In genomic region chr15:84759018-84759417, GRCh38 we compare ENCODE assay signal across 19 cellular contexts.
"Had no signal": no experiment of that assay in that cellular context is flagged by ENCODE, and none has a peak within 500 bp of the region (broad histone marks: within the 10 kb centered on the region; RNA-seq: fewer than 3 reads in every experiment).

No MANE protein-coding gene starts in this region.

- H3K27ac ChIP-seq: suprapubic skin, upper lobe of left lung had no signal

- ATAC-seq: activated CD8-positive, alpha-beta memory T cell treated with anti-CD3 and anti-CD28 coated beads, Interleukin-2, amount 10 ng/mL, durations not matched to agents 7 days and 5 days; activated T-cell treated with anti-CD3 and anti-CD28 coated beads, Interleukin-2, amount 50 U/mL, for 4 hours; naive thymus-derived CD4-positive, alpha-beta T cell had no signal

- H3K27me3 ChIP-seq: suprapubic skin, upper lobe of left lung had no signal

- H3K4me2 ChIP-seq: SK-N-SH had no signal

- H3K27me3 Mint-ChIP-seq: activated CD8-positive, alpha-beta memory T cell treated with anti-CD3 and anti-CD28 coated beads, Interleukin-2, amount 10 ng/mL, durations not matched to agents 7 days and 5 days; dendritic cell treated with granulocyte-macrophage colony-stimulating factor and Interleukin-4, amounts not matched to agents 40 ng/mL and 50 ng/mL, for 4 days; naive thymus-derived CD4-positive, alpha-beta T cell had no signal

- H3K36me3 ChIP-seq: suprapubic skin, upper lobe of left lung had no signal

- H3K9ac ChIP-seq: SK-N-SH had no signal

- H3K27ac Mint-ChIP-seq: activated CD8-positive, alpha-beta memory T cell treated with anti-CD3 and anti-CD28 coated beads, Interleukin-2, amount 10 ng/mL, durations not matched to agents 7 days and 5 days; dendritic cell treated with granulocyte-macrophage colony-stimulating factor and Interleukin-4, amounts not matched to agents 40 ng/mL and 50 ng/mL, for 4 days had no signal

- H3K9me3 Mint-ChIP-seq: activated T-cell treated with anti-CD3 and anti-CD28 coated beads, Interleukin-2, amount 50 U/mL, for 4 hours; dendritic cell treated with granulocyte-macrophage colony-stimulating factor and Interleukin-4, amounts not matched to agents 40 ng/mL and 50 ng/mL, for 4 days; naive thymus-derived CD4-positive, alpha-beta T cell had no signal

- FAIRE-seq: astrocyte, bronchial epithelial cell had no signal

- H3K4me3 ChIP-seq: lung, suprapubic skin, upper lobe of left lung had no signal

- DNase-seq: activated CD4-positive, alpha-beta T cell treated with anti-CD3 and anti-CD28 coated beads for 1 hour; activated CD4-positive, alpha-beta T cell treated with anti-CD3 and anti-CD28 coated beads, Interleukin-2, amount 50 U/mL, for 4 hours; activated CD8-positive, alpha-beta memory T cell treated with anti-CD3 and anti-CD28 coated beads, Interleukin-2, amount 10 ng/mL, durations not matched to agents 7 days and 5 days; activated T-cell treated with anti-CD3 and anti-CD28 coated beads, Interleukin-2, amount 50 U/mL, for 4 hours; effector memory CD4-positive, alpha-beta T cell; foreskin melanocyte; head of caudate nucleus; naive thymus-derived CD4-positive, alpha-beta T cell; SK-N-SH; stimulated activated CD4-positive, alpha-beta T cell treated with anti-CD3 and anti-CD28 coated beads, Interleukin-12 subunit alpha, Interleukin-12 subunit beta, amount 100 ng/mL, for 4 hours; stimulated activated CD4-positive, alpha-beta T cell treated with anti-CD3 and anti-CD28 coated beads, Interleukin-2, amount 100 ng/mL, for 24 hours; T-helper 1 cell; T1000; upper lobe of left lung had no signal

- H3K9me3 ChIP-seq: SK-N-SH, suprapubic skin, upper lobe of left lung had no signal

- H3K4me3 Mint-ChIP-seq: activated CD8-positive, alpha-beta memory T cell treated with anti-CD3 and anti-CD28 coated beads, Interleukin-2, amount 10 ng/mL, durations not matched to agents 7 days and 5 days; activated T-cell treated with anti-CD3 and anti-CD28 coated beads, Interleukin-2, amount 50 U/mL, for 4 hours; dendritic cell treated with granulocyte-macrophage colony-stimulating factor and Interleukin-4, amounts not matched to agents 40 ng/mL and 50 ng/mL, for 4 days had no signal
